Comparison of ENCODE assay signal across 9 cellular contexts in genomic region chr22:41762980-41763779, GRCh38. TPM values are rescaled to one million over a fixed set of nuclear protein-coding genes. Genes with fewer than 3 reads are reported as not detected.
A peak's percentile ranks its signal among the peaks of the same experiment; 100 is the strongest.
DNase-seq lines count a peak whose midpoint lies in the region; ATAC-seq and TF ChIP-seq lines count a peak whose summit lies in the region.
"Had no signal": no experiment of that assay in that cellular context is flagged by ENCODE, and none has a peak within 500 bp of the region (broad histone marks: within the 10 kb centered on the region; RNA-seq: fewer than 3 reads in every experiment).

No MANE protein-coding gene starts in this region.

- in situ Hi-C loops in GM13977 (cut with MboI; ENCODE audit: low pct_unique_long_range_greater_than_20kb, low sequenced_read_pairs, unreplicated experiment) (no loop called here), Panc1 (cut with HindIII; ENCODE audit: low pct_unique_long_range_greater_than_20kb, low sequenced_read_pairs) (no loop called here)

- no peak overlapping the region for H3K4me3 ChIP-seq in A673 (ENCODE audit: low read depth, low read length, poor library complexity, severe bottlenecking)
- H3K4me3 ChIP-seq in Panc1 (ENCODE audit: low read depth in 2 of 2, low read length in 2 of 2) = no peak overlapping the region
- H3K4me3 ChIP-seq in dorsolateral prefrontal cortex = no peak overlapping the region
- no peak overlapping the region for H3K4me3 ChIP-seq in psoas muscle

- POLR2A ChIA-PET in A673 (lab: Charles Lee; ENCODE audit: low non-redundant PET) (no interaction called here), Panc1 (lab: Charles Lee) (no interaction called here)

- ATAC-seq in Panc1 (0 out of 2 replicates have a peak, but pooled peaks have one; percentile 38), psoas muscle (no peak), HG03139 (IDR thresholded peaks at IDR 0.05; ENCODE audit: unreplicated experiment) (no peak)

- H3K4me1 ChIP-seq in A673 (ENCODE audit: insufficient read depth, low read length, poor library complexity, severe bottlenecking) (no peaks in the 10 kb centered on the region), Panc1 (ENCODE audit: control insufficient read depth, insufficient read depth, low read length) (no peaks in the 10 kb centered on the region), psoas muscle (no peaks in the 10 kb centered on the region)

- intact Hi-C loops in A673 (cut with micrococcal nuclease; ENCODE audit: unreplicated experiment) (no loop called here), Panc1 (cut with micrococcal nuclease; ENCODE audit: unreplicated experiment) (no loop called here), dorsolateral prefrontal cortex (cut with DNase I) (no loop called here), psoas muscle (cut with DNase I) (no loop called here)

- peak; percentile 54 for DNase-seq in A673 (ENCODE audit: low spot score)
- DNase-seq in GM13977 (ENCODE audit: low spot score) = peak; percentile 53
- no peak for DNase-seq in Panc1 (ENCODE audit: low read depth, low spot score)
- no peak for DNase-seq in dorsolateral prefrontal cortex
- no peak for DNase-seq in psoas muscle
- no peak for DNase-seq in NCI-H2107 treated with DMSO at 0.1 percent for 48 hours (lab: John Stamatoyannopoulos, UW; ENCODE audit: unreplicated experiment)
- no peak for DNase-seq in A172 (ENCODE audit: low spot score)
- DNase-seq: activated T-cell treated with anti-CD3 and anti-CD28 coated beads, Interleukin-2, amount 50 U/mL, for 4 hours had no signal

- TF ChIP-seq CTCF in A673 (conservative IDR thresholded peaks at IDR 0.05; ENCODE audit: low read depth, low read length) (peak; percentile 67), GM13977 (IDR thresholded peaks at IDR 0.05; ENCODE audit: extremely low read depth, insufficient read depth, missing control alignments) (peak; percentile 76), Panc1 (IDR thresholded peaks at IDR 0.05) (peak; percentile 64), dorsolateral prefrontal cortex (IDR thresholded peaks at IDR 0.05 in 54 of 56, conservative IDR thresholded peaks at IDR 0.05 in 2 of 56; ENCODE audit: low read depth in 1 of 56, partially characterized antibody in 56 of 56) (peak in 38 of 56 donors; percentile 9 to 40 (median 28)), psoas muscle (IDR thresholded peaks at IDR 0.05) (peak; percentile 15)

- H3K27me3 ChIP-seq in A673 (replicated peaks; ENCODE audit: insufficient read depth, low read depth, low read length, poor library complexity) = no peaks in the 10 kb centered on the region
- no peaks in the 10 kb centered on the region for H3K27me3 ChIP-seq in Panc1 (ENCODE audit: control insufficient read depth, insufficient read depth, low read length)
- H3K27me3 ChIP-seq in dorsolateral prefrontal cortex = no peaks in the 10 kb centered on the region
- no peaks in the 10 kb centered on the region for H3K27me3 ChIP-seq in psoas muscle (ENCODE audit: insufficient read depth in 3 of 3, low read length in 2 of 3)

- H3K27ac ChIP-seq in A673 (ENCODE audit: low read depth, low read length, poor library complexity, severe bottlenecking) (no peak overlapping the region), Panc1 (ENCODE audit: low read length) (no peak overlapping the region), dorsolateral prefrontal cortex (no peak overlapping the region), psoas muscle (no peak overlapping the region)

- H3K36me3 ChIP-seq in A673 (ENCODE audit: insufficient read depth, low read length, poor library complexity, severe bottlenecking) = no peaks in the 10 kb centered on the region
- H3K36me3 ChIP-seq in Panc1 (ENCODE audit: control insufficient read depth, insufficient read depth, low read length) = no peaks in the 10 kb centered on the region
- H3K36me3 ChIP-seq in psoas muscle (ENCODE audit: insufficient read depth in 1 of 2, low read depth in 1 of 2) = no peaks in the 10 kb centered on the region

- H3K9me3 ChIP-seq in A673 (ENCODE audit: low read depth, low read length, poor library complexity, severe bottlenecking) (no peaks in the 10 kb centered on the region), Panc1 (ENCODE audit: control insufficient read depth, insufficient read depth, low read depth, low read length) (no peaks in the 10 kb centered on the region), psoas muscle (no peaks in the 10 kb centered on the region)

- WGBS in psoas muscle, 3 donors = 61 to 69% (median 64%) methylated on average over 14 of the region's 14 CpGs

- no TSS peak for BruUV-seq in A673 (replicated peaks; lab: Mats Ljungman, UMichigan)
- no TSS peak for BruUV-seq in Panc1 (replicated peaks; lab: Mats Ljungman, UMichigan)

- CTCF ChIA-PET in A673 (lab: Charles Lee) (interaction anchor here (1.0 kb wide), 1 partner anchor 66 kb away, joined by 4 read pairs; no protein-coding TSS in a partner anchor), Panc1 (lab: Charles Lee) (interaction anchor here (1.0 kb wide), 1 partner anchor 16 kb away, joined by 3 read pairs; no protein-coding TSS in a partner anchor)

RNA-seq across cellular contexts. Expression of gene CCDC134, which starts 37.3 kb away (rescaled TPM):
- total RNA-seq in A673 (2021) (25.9 and 27.4 TPM in 2 replicates), Panc1 (2021; ENCODE audit: unreplicated experiment) (16.7 TPM), dorsolateral prefrontal cortex (10 to 100 TPM in 12 of 120 experiments, 1 to 10 TPM in 108; 4.1 to 13.3 (median 7.8) TPM), psoas muscle (1 to 10 TPM; 2.8 to 7.7 (median 5.5) TPM)
- polyA plus RNA-seq in Panc1 (2012; ENCODE audit: insufficient read length) = 5.7 TPM
- 1 to 10 TPM; 2.2 to 7.8 (median 3.9) TPM for polyA plus RNA-seq in psoas muscle
- 5.7 and 6.2 TPM in 2 replicates for total RNA-seq in A172 (2014; rRNA removed; shearing (Covaris generic))

Comparison
In these comparisons a context has a peak if more than half of its experiments do, and no peak if none do; other contexts are left out.
1. DNase-seq: peak in A673 (single experiment) and GM13977 (single experiment); none in Panc1 (single experiment), dorsolateral prefrontal cortex (0 of 10), psoas muscle (0 of 2), NCI-H2107 treated with DMSO at 0.1 percent for 48 hours (single experiment) and A172 (single experiment).
2. CTCF ChIP-seq: peak in every context shown above with its lines; median percentile 76 in GM13977; 67 in A673; 64 in Panc1; 28 in dorsolateral prefrontal cortex; 15 in psoas muscle.